8 cellular contexts compared by ENCODE assay signal in genomic region chr11:1694064-1694845, GRCh38. TPM values are rescaled to one million over a fixed set of nuclear protein-coding genes. Genes with fewer than 3 reads are reported as not detected.
A peak's percentile ranks its signal among the peaks of the same experiment; 100 is the strongest.
DNase-seq lines count a peak whose midpoint lies in the region; ATAC-seq and TF ChIP-seq lines count a peak whose summit lies in the region.

No MANE protein-coding gene starts in this region.

- no peaks in the 10 kb centered on the region for H3K4me1 ChIP-seq in HUES64 (ENCODE audit: insufficient read depth, low read length)
- H3K4me1 ChIP-seq in PC-9 (replicated peaks; ENCODE audit: insufficient read depth): peaks cover 11% of the 10 kb centered on the region

- WGBS in HUES64: 47% methylated on average over 45 of the region's 45 CpGs

- H3K27ac Mint-ChIP-seq in activated T-cell treated with anti-CD3 and anti-CD28 coated beads, Interleukin-2, amount 50 U/mL, for 72 hours: no peak overlapping the region
- H3K27ac Mint-ChIP-seq in naive B cell: peak overlapping the region in 1 of 6 donors; percentile 79

- CTCF ChIA-PET in PC-9 (lab: Charles Lee): interaction anchor here (0.6 to 1.7 kb wide), 10 partner anchors 11 to 456 kb away, joined by 3 to 17 read pairs (median 5); no protein-coding TSS in a partner anchor

- POLR2A ChIA-PET in PC-9 (lab: Charles Lee; ENCODE audit: unreplicated experiment): interaction anchor here (0.8 kb wide), 1 partner anchor 139 kb away, joined by 3 read pairs; no protein-coding TSS in a partner anchor

- H3K4me1 Mint-ChIP-seq in activated T-cell treated with anti-CD3 and anti-CD28 coated beads, Interleukin-2, amount 50 U/mL, for 72 hours (ENCODE audit: low read depth): peaks cover 11% of the 10 kb centered on the region
- H3K4me1 Mint-ChIP-seq in naive B cell: peaks cover 3 to 12% (median 7%) of the 10 kb centered on the region in 3 donors

- H4K20me1 ChIP-seq in PC-9 (ENCODE audit: insufficient read depth): no peaks in the 10 kb centered on the region

- H3K4me2 ChIP-seq in PC-9: peak overlapping the region; percentile 75

- no peaks in the 10 kb centered on the region for H3K79me2 ChIP-seq in PC-9 (ENCODE audit: low read depth)

- no peaks in the 10 kb centered on the region for H3K36me3 Mint-ChIP-seq in activated T-cell treated with anti-CD3 and anti-CD28 coated beads, Interleukin-2, amount 50 U/mL, for 72 hours (ENCODE audit: insufficient read depth in 2 of 2)
- H3K36me3 Mint-ChIP-seq in naive B cell: peaks cover 5 to 6% of the 10 kb centered on the region in 2 donors

- ATAC-seq in activated T-cell treated with anti-CD3 and anti-CD28 coated beads, Interleukin-2, amount 50 U/mL, for 72 hours (replicated peaks in 1 of 2): peak; percentile 90
- ATAC-seq in naive B cell (ENCODE audit: low read depth in 2 of 2): peak; percentile 81 to 88
- no peak for ATAC-seq in HG02884 (IDR thresholded peaks at IDR 0.05; ENCODE audit: unreplicated experiment)

- in situ Hi-C loops in GM13976 (cut with MboI; ENCODE audit: low sequenced_read_pairs, unreplicated experiment): loop anchor here (10.0 kb wide), 1 partner anchor 121 kb away; no protein-coding TSS in a partner anchor

- H3K36me3 ChIP-seq in HUES64 (ENCODE audit: insufficient read depth, low read length) (no peaks in the 10 kb centered on the region), PC-9 (ENCODE audit: low read depth) (no peaks in the 10 kb centered on the region)

- BruUV-seq in PC-9 (replicated peaks; lab: Mats Ljungman, UMichigan): no TSS peak

- DNase-seq in GM13976 (ENCODE audit: low spot score): peak; percentile 95
- peak; percentile 45 to 75 for DNase-seq in PC-9
- DNase-seq in activated T-cell treated with anti-CD3 and anti-CD28 coated beads, Interleukin-2, amount 50 U/mL, for 72 hours: peak; percentile 86 to 92
- peak; percentile 66 for DNase-seq in fibroblast of peridontal ligament (ENCODE audit: extremely low read depth)
- DNase-seq in naive B cell: peak; percentile 72
- peak; percentile 93 for DNase-seq in stimulated activated CD8-positive, alpha-beta memory T cell treated with anti-CD3 and anti-CD28 coated beads, Interleukin-4, amount 100 ng/mL, for 48 hours

- H3K4me3 ChIP-seq in HUES64 (ENCODE audit: low read length) (peak overlapping the region; percentile 51), PC-9 (no peak overlapping the region; the same call in 1 of the 2 replicates)

- H3K9me3 Mint-ChIP-seq in activated T-cell treated with anti-CD3 and anti-CD28 coated beads, Interleukin-2, amount 50 U/mL, for 72 hours: no peaks in the 10 kb centered on the region
- peaks cover 0 to 3% (median 0%) of the 10 kb centered on the region in 7 donors for H3K9me3 Mint-ChIP-seq in naive B cell

- no peaks in the 10 kb centered on the region for H3K9me3 ChIP-seq in HUES64 (ENCODE audit: insufficient read depth, low read depth, low read length)
- H3K9me3 ChIP-seq in PC-9 (ENCODE audit: insufficient read depth, low read depth): no peaks in the 10 kb centered on the region

- TF ChIP-seq CTCF in GM13976 (IDR thresholded peaks at IDR 0.05; ENCODE audit: borderline replicate concordance, control extremely low read depth, extremely low read depth, insufficient read depth, missing control alignments): peak; percentile 93
- peak; percentile 85 for TF ChIP-seq CTCF in PC-9 (conservative IDR thresholded peaks at IDR 0.05)

- no peak overlapping the region for H3K9ac ChIP-seq in HUES64 (ENCODE audit: low read depth, low read length)

- peaks cover 11% of the 10 kb centered on the region; the same call in 1 of the 2 replicates for H3K27me3 ChIP-seq in HUES64 (ENCODE audit: insufficient read depth, low read length)
- peaks cover 7% of the 10 kb centered on the region; the same call in 1 of the 2 replicates for H3K27me3 ChIP-seq in PC-9 (ENCODE audit: insufficient read depth, low read depth)

- no peaks in the 10 kb centered on the region for H3F3A ChIP-seq in PC-9 (ENCODE audit: insufficient read depth, low read depth)

- H3K9me2 ChIP-seq in PC-9 (ENCODE audit: insufficient read depth): no peaks in the 10 kb centered on the region

- intact Hi-C loops in PC-9 (cut with micrococcal nuclease; ENCODE audit: unreplicated experiment): loop anchor here (1.0 to 5.0 kb wide), 4 partner anchors 42 to 183 kb away; partner anchors contain the start of gene SYT8

- H3K4me3 Mint-ChIP-seq in activated T-cell treated with anti-CD3 and anti-CD28 coated beads, Interleukin-2, amount 50 U/mL, for 72 hours: peak overlapping the region; percentile 25 to 47
- H3K4me3 Mint-ChIP-seq in naive B cell: peak overlapping the region in 1 of 8 donors; percentile 16

- H2AFZ ChIP-seq in PC-9: no peak overlapping the region

- H3K27ac ChIP-seq in HUES64 (ENCODE audit: low read depth, low read length) (no peak overlapping the region), PC-9 (no peak overlapping the region)

- H3K27me3 Mint-ChIP-seq in activated T-cell treated with anti-CD3 and anti-CD28 coated beads, Interleukin-2, amount 50 U/mL, for 72 hours (ENCODE audit: low read depth): no peaks in the 10 kb centered on the region
- H3K27me3 Mint-ChIP-seq in naive B cell: peaks cover 36 to 81% (median 70%) of the 10 kb centered on the region in 3 donors

RNA-seq across cellular contexts. Expression of gene KRTAP5-6, which starts 2.7 kb away (rescaled TPM):
- polyA plus RNA-seq in HUES64 (2013, experiment 1 of 2): not detected
- polyA plus RNA-seq in HUES64 (2013, experiment 2 of 2): not detected
- not detected in 2 replicates for total RNA-seq in PC-9 (2021)
- not detected for total RNA-seq in activated T-cell treated with anti-CD3 and anti-CD28 coated beads, Interleukin-2, amount 50 U/mL, for 72 hours
- polyA plus RNA-seq in naive B cell (ENCODE audit: low read depth in 6 of 6): not detected

RNA-seq across cellular contexts. Expression of gene IFITM10, which starts 56.1 kb away (rescaled TPM):
- not detected for polyA plus RNA-seq in HUES64 (2013, experiment 1 of 2)
- not detected for polyA plus RNA-seq in HUES64 (2013, experiment 2 of 2)
- total RNA-seq in PC-9 (2021): 4.2 and 5.5 TPM in 2 replicates
- total RNA-seq in activated T-cell treated with anti-CD3 and anti-CD28 coated beads, Interleukin-2, amount 50 U/mL, for 72 hours: 1 to 10 TPM in 1 of 2 donors, under 1 TPM in 1; 0.91 to 1.5 TPM
- not detected for polyA plus RNA-seq in naive B cell (ENCODE audit: low read depth in 6 of 6)
